In the genomic region with DNA sequence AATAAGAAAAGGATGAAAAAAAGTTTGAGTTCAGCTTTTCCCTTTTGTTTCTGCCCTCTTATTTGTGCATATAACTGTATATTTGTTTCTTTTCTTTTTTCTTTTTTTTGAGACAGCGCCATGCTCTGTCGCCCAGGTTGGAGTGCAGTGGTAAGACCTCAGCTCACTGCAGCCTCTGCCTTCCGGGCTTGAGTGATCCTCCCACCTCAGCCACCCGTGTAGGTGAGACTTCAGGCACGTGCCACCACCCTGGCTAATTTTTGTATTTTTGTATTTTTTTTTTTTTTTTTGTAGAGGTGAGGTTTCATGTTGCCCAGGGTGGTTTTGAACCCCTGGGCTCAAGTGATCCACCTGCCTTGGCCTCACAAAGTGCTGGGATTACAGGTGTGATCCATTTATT, we compare ENCODE assay signal across 23 cellular contexts.
"Had no signal": no experiment of that assay in that cellular context is flagged by ENCODE, and none has a peak within 500 bp of the region (broad histone marks: within the 10 kb centered on the region; RNA-seq: fewer than 3 reads in every experiment).

No MANE protein-coding gene starts in this region.

- H3K4me2 ChIP-seq: neural progenitor cell had no signal

- ATAC-seq: esophagus mucosa; gastrocnemius medialis; left cardiac atrium; left ventricle myocardium superior; lower lobe of right lung; natural killer cell treated with Interleukin-12 subunit alpha and Interleukin-12 subunit beta and Interleukin-15 and Interleukin-18, amount 100 ng/mL, for 72 hours; right lobe of liver; stimulated activated naive CD8-positive, alpha-beta T cell treated with anti-CD3 and anti-CD28 coated beads, Interleukin-15, amount 100 ng/mL, for 72 hours had no signal

- H3K9ac ChIP-seq: neural progenitor cell, parathyroid adenoma had no signal

- H3K27ac Mint-ChIP-seq: dendritic cell treated with granulocyte-macrophage colony-stimulating factor and Interleukin-4, amounts not matched to agents 40 ng/mL and 50 ng/mL, for 4 days; endodermal cell; natural killer cell treated with Interleukin-12 subunit alpha and Interleukin-12 subunit beta and Interleukin-15 and Interleukin-18, amount 100 ng/mL, for 72 hours; neural progenitor cell; progenitor cell of endocrine pancreas; stimulated activated naive CD8-positive, alpha-beta T cell treated with anti-CD3 and anti-CD28 coated beads, Interleukin-15, amount 100 ng/mL, for 72 hours; type B pancreatic cell had no signal

- H3K4me1 ChIP-seq: colonic mucosa, neural progenitor cell, parathyroid adenoma, suprapubic skin had no signal

- H3K27me3 ChIP-seq: colonic mucosa, gastrocnemius medialis, neural progenitor cell, right lobe of liver, suprapubic skin had no signal

- H3K9me3 ChIP-seq: colonic mucosa, gastrocnemius medialis, lower lobe of right lung, right lobe of liver, suprapubic skin had no signal

- H3K4me3 Mint-ChIP-seq: dendritic cell treated with granulocyte-macrophage colony-stimulating factor and Interleukin-4, amounts not matched to agents 40 ng/mL and 50 ng/mL, for 4 days; endodermal cell; natural killer cell treated with Interleukin-12 subunit alpha and Interleukin-12 subunit beta and Interleukin-15 and Interleukin-18, amount 100 ng/mL, for 72 hours; neural progenitor cell; stimulated activated naive CD8-positive, alpha-beta T cell treated with anti-CD3 and anti-CD28 coated beads, Interleukin-15, amount 100 ng/mL, for 72 hours; type B pancreatic cell had no signal

- DNase-seq: colonic mucosa; effector CD8-positive, alpha-beta T cell; endodermal cell; foreskin fibroblast; gastrocnemius medialis; left cardiac atrium; left ventricle myocardium superior; lower lobe of right lung; right lobe of liver; small intestine; stimulated activated CD4-positive, alpha-beta T cell treated with anti-CD3 and anti-CD28 coated beads, Interleukin-15, amount 100 ng/mL, for 24 hours; stimulated activated CD4-positive, alpha-beta T cell treated with anti-CD3 and anti-CD28 coated beads, Interleukin-2, amount 100 ng/mL, for 48 hours; stimulated activated naive CD4-positive, alpha-beta T cell; stimulated activated naive CD8-positive, alpha-beta T cell treated with anti-CD3 and anti-CD28 coated beads, Interleukin-15, amount 100 ng/mL, for 72 hours had no signal

- H3K9me3 Mint-ChIP-seq: dendritic cell treated with granulocyte-macrophage colony-stimulating factor and Interleukin-4, amounts not matched to agents 40 ng/mL and 50 ng/mL, for 4 days; natural killer cell treated with Interleukin-12 subunit alpha and Interleukin-12 subunit beta and Interleukin-15 and Interleukin-18, amount 100 ng/mL, for 72 hours; stimulated activated naive CD8-positive, alpha-beta T cell treated with anti-CD3 and anti-CD28 coated beads, Interleukin-15, amount 100 ng/mL, for 72 hours had no signal

- H3K36me3 ChIP-seq: colonic mucosa, gastrocnemius medialis, neural progenitor cell, right lobe of liver had no signal

- H3K27ac ChIP-seq: colonic mucosa, epithelial cell of prostate, gastrocnemius medialis, lower lobe of right lung, neural progenitor cell, parathyroid adenoma, right lobe of liver, suprapubic skin had no signal

- H3K4me3 ChIP-seq: colonic mucosa, gastrocnemius medialis, lower lobe of right lung, neural progenitor cell, right lobe of liver, suprapubic skin had no signal

- H3K4me1 Mint-ChIP-seq: neural progenitor cell had no signal

- H3K27me3 Mint-ChIP-seq: dendritic cell treated with granulocyte-macrophage colony-stimulating factor and Interleukin-4, amounts not matched to agents 40 ng/mL and 50 ng/mL, for 4 days; natural killer cell treated with Interleukin-12 subunit alpha and Interleukin-12 subunit beta and Interleukin-15 and Interleukin-18, amount 100 ng/mL, for 72 hours; progenitor cell of endocrine pancreas; stimulated activated naive CD8-positive, alpha-beta T cell treated with anti-CD3 and anti-CD28 coated beads, Interleukin-15, amount 100 ng/mL, for 72 hours; type B pancreatic cell had no signal

- H2AFZ ChIP-seq: neural progenitor cell, parathyroid adenoma had no signal
